ENCODE assay signal across 8 cellular contexts in genomic region chr1:93345633-93346471, GRCh38. TPM values are rescaled to one million over a fixed set of nuclear protein-coding genes. Genes with fewer than 3 reads are reported as not detected.
DNase-seq lines count a peak whose midpoint lies in the region; ATAC-seq and TF ChIP-seq lines count a peak whose summit lies in the region.

Gene DR1 (plus strand): TSS chr1:93345907. CDS start chr1:93346646, 739 bp downstream.

- peak within 1 kb of the TSS; percentile 84 for H3K4me2 ChIP-seq in hepatocyte

- WGBS in hepatocyte (ENCODE audit: low lambda C conversion rate, missing lambda C conversion rate), result under 1% methylated on average over 71 of the region's 81 CpGs
- 0% methylated on average over 73 to 81 of the region's 81 CpGs for WGBS in aorta, 2 donors

- DNase-seq in NCI-H2029 treated with DMSO at 0.1 percent for 48 hours (lab: John Stamatoyannopoulos, UW) (peak; percentile 70), T1000 (lab: John Stamatoyannopoulos, UW) (peak; percentile 88), astrocyte of the hippocampus (ENCODE audit: low read depth, low spot score) (peak; percentile 98), hepatocyte (ENCODE audit: low spot score) (peak; percentile 97), renal cortical epithelial cell (ENCODE audit: low read depth) (peak; percentile 83), aorta (peak; percentile 96 to 98)

- peak within 1 kb of the TSS; percentile 89 for H2AFZ ChIP-seq in hepatocyte

- H3K9me2 ChIP-seq in hepatocyte (replicated peaks; ENCODE audit: insufficient read depth), result no peaks in the 10 kb centered on the region

- peaks cover 19% of the 10 kb centered on the region for H4K20me1 ChIP-seq in hepatocyte (ENCODE audit: insufficient read depth, poor library complexity, severe bottlenecking)

- H3K4me1 ChIP-seq in hepatocyte (ENCODE audit: insufficient read depth) (peaks cover 14% of the 10 kb centered on the region), aorta (ENCODE audit: control insufficient read depth in 1 of 2, insufficient read depth in 2 of 2, low read length in 2 of 2) (no peaks in the 10 kb centered on the region)

- H3K27me3 ChIP-seq in hepatocyte, result no peaks in the 10 kb centered on the region
- no peaks in the 10 kb centered on the region for H3K27me3 ChIP-seq in aorta (ENCODE audit: control insufficient read depth in 1 of 2, insufficient read depth in 2 of 2, low read length in 1 of 2)

- peaks cover 70% of the 10 kb centered on the region for H3K79me2 ChIP-seq in hepatocyte

- TF ChIP-seq CTCF in hepatocyte (IDR thresholded peaks at IDR 0.05; ENCODE audit: poor library complexity), result no peak

- H3K27ac ChIP-seq in hepatocyte, result peak within 1 kb of the TSS; percentile 99
- peak within 1 kb of the TSS; percentile 45 to 91 for H3K27ac ChIP-seq in aorta (ENCODE audit: low read depth in 1 of 2, low read length in 2 of 2)

- H3K36me3 ChIP-seq in hepatocyte (replicated peaks; ENCODE audit: insufficient read depth, low read depth) (no peaks in the 10 kb centered on the region), aorta (ENCODE audit: control insufficient read depth in 1 of 2, insufficient read depth in 2 of 2, low read length in 1 of 2) (no peaks in the 10 kb centered on the region)

- ATAC-seq in GM18511 (IDR thresholded peaks at IDR 0.05; ENCODE audit: unreplicated experiment) (peak; percentile 78), HG02981 (IDR thresholded peaks at IDR 0.05; ENCODE audit: unreplicated experiment) (peak; percentile 76), aorta (ENCODE audit: low FRiP score) (peak; percentile 98)

- H3K4me3 ChIP-seq in hepatocyte (peak within 1 kb of the TSS; percentile 88), aorta (ENCODE audit: low read length in 2 of 2) (peak within 1 kb of the TSS; percentile 84 to 91)

- H3K9me3 ChIP-seq in hepatocyte (ENCODE audit: low read depth), result no peaks in the 10 kb centered on the region
- no peaks in the 10 kb centered on the region for H3K9me3 ChIP-seq in aorta (ENCODE audit: control insufficient read depth, low read length)

- intact Hi-C loops in aorta (cut with DNase I), result loop anchor here (5.0 to 10.0 kb wide), 2 partner anchors 269 to 501 kb away; no protein-coding TSS in a partner anchor

RNA-seq across cellular contexts. Expression of gene DR1, which starts in this region (rescaled TPM):
- total RNA-seq in hepatocyte (42.3 and 54.3 TPM in 2 replicates), renal cortical epithelial cell (37.7 and 46.6 TPM in 2 replicates), aorta (10 to 100 TPM; 44.7 to 45.2 TPM)
- polyA plus RNA-seq in hepatocyte (22.7 and 28.2 TPM in 2 replicates), aorta (10 to 100 TPM; 15.3 to 21.4 TPM)

Comparison
In these comparisons a context has a peak if more than half of its experiments do, and no peak if none do; other contexts are left out.
1. Peak in every context shown above with its lines: DNase-seq, ATAC-seq, H3K4me3 ChIP-seq and H3K27ac ChIP-seq.